ENCODE assay signal across 8 cellular contexts in genomic region chr12:15700595-15700994, GRCh38.
A peak's percentile ranks its signal among the peaks of the same experiment; 100 is the strongest.
DNase-seq lines count a peak whose midpoint lies in the region; FAIRE-seq and TF ChIP-seq lines count a peak whose summit lies in the region.

No MANE protein-coding gene starts in this region.

- H2AFZ ChIP-seq in GM23248 (no peak overlapping the region), endothelial cell of umbilical vein (ENCODE audit: low read depth, low read length) (no peak overlapping the region), parathyroid adenoma (no peak overlapping the region)

- dilution Hi-C loops in endothelial cell of umbilical vein (cut with MboI; ENCODE audit: extremely low pct_ligation_motif_present, low sequenced_read_pairs): no loop called here

- H3K9me3 ChIP-seq in GM23248 (ENCODE audit: low read depth) (no peaks in the 10 kb centered on the region), endothelial cell of umbilical vein (replicated peaks; ENCODE audit: control insufficient read depth, insufficient read depth, low read length) (no peaks in the 10 kb centered on the region), parathyroid adenoma (ENCODE audit: control insufficient read depth, low read length) (no peaks in the 10 kb centered on the region), adrenal gland (replicated peaks in 1 of 3) (no peaks in the 10 kb centered on the region), testis (no peaks in the 10 kb centered on the region)

- H3K9me1 ChIP-seq in endothelial cell of umbilical vein (replicated peaks; ENCODE audit: control insufficient read depth, extremely low read depth, insufficient read depth, low read length): no peaks in the 10 kb centered on the region

- FAIRE-seq in endothelial cell of umbilical vein (lab: Jason Lieb, UNC): peak; percentile 42

- WGBS in GM23248 (ENCODE audit: low coverage in 1 of 2, low lambda C conversion rate in 2 of 2, missing lambda C conversion rate in 2 of 2), 2 experiments: 3 to 8% methylated on average over 1 of the region's 1 CpG
- WGBS in adrenal gland, 4 donors: 57 to 71% (median 66%) methylated on average over 1 of the region's 1 CpG
- WGBS in testis, 2 donors: 75 to 76% methylated on average over 1 of the region's 1 CpG

- TF ChIP-seq CTCF in endothelial cell of umbilical vein (IDR thresholded peaks at IDR 0.05; ENCODE audit: extremely low read depth in 1 of 2, insufficient read depth in 1 of 2, low read depth in 1 of 2, low read length in 2 of 2): no peak
- TF ChIP-seq CTCF in parathyroid adenoma (IDR thresholded peaks at IDR 0.05): no peak
- TF ChIP-seq CTCF in adrenal gland (IDR thresholded peaks at IDR 0.05): no peak
- no peak for TF ChIP-seq CTCF in testis (IDR thresholded peaks at IDR 0.05)

- intact Hi-C loops in endothelial cell of umbilical vein (cut with micrococcal nuclease): loop anchor here (1.0 to 5.0 kb wide), 7 partner anchors 28 to 182 kb away; partner anchors contain the start of genes EPS8 and STRAP
- intact Hi-C loops in adrenal gland (cut with DNase I): no loop called here
- intact Hi-C loops in testis (cut with DNase I; ENCODE audit: low total_unique reads): no loop called here

- no peaks in the 10 kb centered on the region for H3K9me2 ChIP-seq in GM23248 (ENCODE audit: insufficient read depth)

- H3K36me3 ChIP-seq in GM23248 (ENCODE audit: low read depth) (no peaks in the 10 kb centered on the region), endothelial cell of umbilical vein (ENCODE audit: control insufficient read depth in 2 of 2, extremely low read depth in 1 of 2, insufficient read depth in 2 of 2, low read length in 2 of 2) (no peaks in the 10 kb centered on the region), parathyroid adenoma (ENCODE audit: control insufficient read depth, insufficient read depth, low read length) (no peaks in the 10 kb centered on the region), adrenal gland (replicated peaks in 1 of 2) (no peaks in the 10 kb centered on the region), testis (ENCODE audit: low read depth, missing control alignments) (no peaks in the 10 kb centered on the region)

- in situ Hi-C loops in GM23248 (cut with MboI): no loop called here

- H3K4me1 ChIP-seq in GM23248 (ENCODE audit: insufficient read depth): peaks cover 56% of the 10 kb centered on the region
- peaks cover 36% of the 10 kb centered on the region for H3K4me1 ChIP-seq in endothelial cell of umbilical vein (ENCODE audit: control insufficient read depth, extremely low read depth, insufficient read depth, low read length)
- H3K4me1 ChIP-seq in parathyroid adenoma: no peaks in the 10 kb centered on the region
- peaks cover 3 to 4% of the 10 kb centered on the region in 2 donors for H3K4me1 ChIP-seq in adrenal gland (replicated peaks in 1 of 2)
- peaks cover 31% of the 10 kb centered on the region for H3K4me1 ChIP-seq in testis

- no peaks in the 10 kb centered on the region for H3K27me3 ChIP-seq in GM23248 (replicated peaks; ENCODE audit: insufficient read depth)
- H3K27me3 ChIP-seq in endothelial cell of umbilical vein (ENCODE audit: control insufficient read depth in 2 of 2, insufficient read depth in 2 of 2, low read length in 2 of 2): no peaks in the 10 kb centered on the region
- H3K27me3 ChIP-seq in parathyroid adenoma (ENCODE audit: control insufficient read depth, insufficient read depth, low read length): no peaks in the 10 kb centered on the region
- no peaks in the 10 kb centered on the region for H3K27me3 ChIP-seq in adrenal gland
- no peaks in the 10 kb centered on the region for H3K27me3 ChIP-seq in testis

- H3K4me2 ChIP-seq in GM23248 (ENCODE audit: unreplicated experiment) (peak overlapping the region; percentile 82), endothelial cell of umbilical vein (ENCODE audit: insufficient read depth, low read length) (peak overlapping the region; percentile 96), parathyroid adenoma (ENCODE audit: low read length) (no peak overlapping the region)

- H3K27ac ChIP-seq in GM23248 (peak overlapping the region; percentile 72), endothelial cell of umbilical vein (ENCODE audit: insufficient read depth, low read depth, low read length) (peak overlapping the region; percentile 90), parathyroid adenoma (peak overlapping the region; percentile 45), adrenal gland (peak overlapping the region in 2 of 5 donors; percentile 39 to 56), testis (peak overlapping the region in 1 of 2 donors; percentile 85)

- H3K4me3 ChIP-seq in GM23248 (peak overlapping the region; percentile 48), endothelial cell of umbilical vein (replicated peaks in 1 of 3; ENCODE audit: insufficient read depth in 1 of 3, low read depth in 1 of 3, low read length in 3 of 3) (no peak overlapping the region), parathyroid adenoma (ENCODE audit: low read depth, low read length) (no peak overlapping the region), adrenal gland (peak overlapping the region in 1 of 4 donors; percentile 3), testis (no peak overlapping the region)

- H3K79me2 ChIP-seq in GM23248 (ENCODE audit: insufficient read depth) (peaks cover 83% of the 10 kb centered on the region), endothelial cell of umbilical vein (ENCODE audit: control insufficient read depth, insufficient read depth, low read length) (no peaks in the 10 kb centered on the region), parathyroid adenoma (no peaks in the 10 kb centered on the region)

- no peaks in the 10 kb centered on the region for H4K20me1 ChIP-seq in GM23248 (ENCODE audit: insufficient read depth)
- H4K20me1 ChIP-seq in endothelial cell of umbilical vein (replicated peaks; ENCODE audit: control insufficient read depth, extremely low read depth, insufficient read depth, low read length): no peaks in the 10 kb centered on the region

- DNase-seq in GM04504 (ENCODE audit: low read depth): peak; percentile 70
- peak; percentile 95 for DNase-seq in GM23248
- DNase-seq in OCI-M1 (lab: John Stamatoyannopoulos, UW): peak; percentile 93
- peak; percentile 93 for DNase-seq in endothelial cell of umbilical vein (ENCODE audit: low read depth, low spot score)
- DNase-seq in NCI-H2227 treated with DMSO at 0.1 percent for 48 hours (lab: John Stamatoyannopoulos, UW): no peak
- no peak for DNase-seq in adrenal gland
- no peak for DNase-seq in testis

- TF ChIP-seq POLR2A in endothelial cell of umbilical vein (IDR thresholded peaks at IDR 0.05; ENCODE audit: low read depth, low read length): peak; percentile 44
- TF ChIP-seq POLR2A in adrenal gland (IDR thresholded peaks at IDR 0.05): no peak
- no peak for TF ChIP-seq POLR2A in testis (IDR thresholded peaks at IDR 0.05)

- POLR2A ChIA-PET in endothelial cell of umbilical vein (lab: Charles Lee): no interaction called here

- no TSS peak for BruUV-seq in endothelial cell of umbilical vein (replicated peaks; lab: Mats Ljungman, UMichigan)

- CTCF ChIA-PET in endothelial cell of umbilical vein (lab: Charles Lee): interaction anchor here (1.0 kb wide), 1 partner anchor 110 kb away, joined by 3 read pairs; no protein-coding TSS in a partner anchor

- peaks cover 49% of the 10 kb centered on the region for H3F3A ChIP-seq in GM23248 (ENCODE audit: insufficient read depth)

- H3K9ac ChIP-seq in GM23248 (0 out of 2 replicates have a peak overlapping the region, but pooled peaks have one; percentile 12), endothelial cell of umbilical vein (replicated peaks; ENCODE audit: extremely low read depth, insufficient read depth, low read length) (peak overlapping the region; percentile 68), parathyroid adenoma (no peak overlapping the region)

TF ChIP-seq in endothelial cell of umbilical vein, 7 proteins besides CTCF, POLR2A, EP300 and RAD21:
- TF ChIP-seq GATA2 (IDR thresholded peaks at IDR 0.05; ENCODE audit: insufficient read depth, insufficient read length, low read depth, low read length) (peak; percentile 30), JUN (IDR thresholded peaks at IDR 0.05; ENCODE audit: borderline replicate concordance, insufficient read depth, insufficient read length, low read depth) (peak; percentile 98), POLR2AphosphoS5 (IDR thresholded peaks at IDR 0.05; ENCODE audit: insufficient read depth, low read depth, low read length) (peak; percentile 80), MYC (IDR thresholded peaks at IDR 0.05; ENCODE audit: low read depth, low read length) (no peak), FOS (IDR thresholded peaks at IDR 0.05; ENCODE audit: borderline replicate concordance, insufficient read depth, low read length) (peak; percentile 94), MAX (IDR thresholded peaks at IDR 0.05; ENCODE audit: insufficient read depth, insufficient read length) (no peak), EZH2 (IDR thresholded peaks at IDR 0.05; ENCODE audit: borderline replicate concordance, low read depth, low read length, severe bottlenecking) (no peak)

Comparison
In these comparisons a context has a peak if more than half of its experiments do, and no peak if none do; other contexts are left out.
1. DNase-seq: peak in GM04504 (single experiment), GM23248 (single experiment), OCI-M1 (single experiment) and endothelial cell of umbilical vein (single experiment); none in NCI-H2227 treated with DMSO at 0.1 percent for 48 hours (single experiment), adrenal gland (0 of 7) and testis (single experiment).